Comparison of ENCODE assay signal across 13 cellular contexts in genomic region chr2:50125230-50125629, GRCh38.
DNase-seq lines count a peak whose midpoint lies in the region; ATAC-seq and TF ChIP-seq lines count a peak whose summit lies in the region.
"Had no signal": no experiment of that assay in that cellular context is flagged by ENCODE, and none has a peak within 500 bp of the region (broad histone marks: within the 10 kb centered on the region; RNA-seq: fewer than 3 reads in every experiment).

No MANE protein-coding gene starts in this region.

- no peak for TF ChIP-seq CTCF in GM10266 (IDR thresholded peaks at IDR 0.05; ENCODE audit: control insufficient read depth, insufficient read depth, low read depth, missing control alignments)

- DNase-seq in NCI-H510A treated with DMSO at 0.1 percent for 48 hours (lab: John Stamatoyannopoulos, UW) (peak; percentile 27), NCI-H510A (lab: John Stamatoyannopoulos, UW) (no peak), NCI-H2029 (lab: John Stamatoyannopoulos, UW) (peak; percentile 80), NCI-H69 (lab: John Stamatoyannopoulos, UW) (peak; percentile 60), GM10266 (ENCODE audit: extremely low spot score) (no peak), globus pallidus (ENCODE audit: low spot score) (no peak)
- DNase-seq: GF-D8, HCEC 1CT, MM.1S, NCI-H146, PC-3 had no signal

- no peak for ATAC-seq in GM21423 (IDR thresholded peaks at IDR 0.05; ENCODE audit: unreplicated experiment)
- ATAC-seq: HepG2, PC-3 had no signal

Comparison
In these comparisons a context has a peak if more than half of its experiments do, and no peak if none do; other contexts are left out.
1. DNase-seq: peak in NCI-H510A treated with DMSO at 0.1 percent for 48 hours (single experiment), NCI-H2029 (single experiment) and NCI-H69 (single experiment); none in NCI-H510A (single experiment), GM10266 (single experiment) and globus pallidus (single experiment).